Comparison of ENCODE assay signal across 20 cellular contexts in the genomic region with DNA sequence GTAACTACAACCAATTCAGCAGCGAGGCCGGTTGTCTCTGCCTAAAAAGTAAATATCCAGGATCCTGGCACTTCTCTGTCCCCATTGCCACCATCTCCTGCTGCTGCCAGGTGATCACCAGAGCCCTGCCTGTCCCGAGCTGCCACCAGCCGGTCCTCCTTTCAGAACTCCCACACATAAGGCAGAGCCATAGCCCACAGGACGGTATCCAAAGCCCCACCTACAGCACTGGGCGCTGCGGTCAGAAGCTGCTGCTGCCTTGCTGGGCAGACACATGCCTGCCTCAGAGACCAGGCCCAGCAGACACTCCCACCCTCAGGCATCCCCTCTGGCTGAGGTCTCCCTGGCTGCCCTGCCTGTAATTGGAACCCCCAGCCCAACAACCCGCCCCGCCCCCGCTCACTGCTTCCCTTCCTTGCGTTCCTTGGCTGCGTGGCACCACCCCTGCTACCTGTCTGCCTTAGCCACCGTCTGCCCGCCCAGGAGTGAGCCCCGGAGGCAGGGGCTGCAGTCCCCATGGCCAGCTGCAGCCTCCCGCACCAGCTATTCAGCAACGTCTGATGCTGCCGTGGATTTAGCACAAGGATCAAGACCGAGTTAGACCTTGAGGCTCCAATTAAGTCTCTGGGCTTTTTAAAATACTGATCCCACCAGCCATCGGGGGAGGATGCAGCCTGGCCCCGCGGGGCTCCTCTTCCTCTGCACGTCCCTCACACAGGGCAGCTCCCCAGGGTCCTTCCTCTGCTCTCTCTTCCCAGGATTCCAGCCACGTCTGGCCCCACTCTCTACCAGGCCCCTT.
DNase-seq lines count a peak whose midpoint lies in the region; ATAC-seq, FAIRE-seq and TF ChIP-seq lines count a peak whose summit lies in the region.
"Had no signal": no experiment of that assay in that cellular context is flagged by ENCODE, and none has a peak within 500 bp of the region (broad histone marks: within the 10 kb centered on the region; RNA-seq: fewer than 3 reads in every experiment).

No MANE protein-coding gene starts in this region.

- H3K4me2 ChIP-seq in PC-9 = no peak overlapping the region

- no peaks in the 10 kb centered on the region for H3K79me2 ChIP-seq in PC-9 (ENCODE audit: low read depth)

- H3F3A ChIP-seq in PC-9 (ENCODE audit: insufficient read depth, low read depth) = peaks cover 19% of the 10 kb centered on the region

- H3K27me3 Mint-ChIP-seq in brain = no peaks in the 10 kb centered on the region
- no peaks in the 10 kb centered on the region for H3K27me3 Mint-ChIP-seq in activated T-helper 17 cell treated with anti-CD3 and anti-CD28 coated beads, Interleukin-2, amount 50 U/mL, for 72 hours
- H3K27me3 Mint-ChIP-seq: activated CD8-positive, alpha-beta memory T cell treated with anti-CD3 and anti-CD28 coated beads, Interleukin-2, amount 10 ng/mL, durations not matched to agents 7 days and 5 days; IgD-negative memory B cell had no signal

- CTCF ChIA-PET in PC-9 (lab: Charles Lee) = interaction anchor here (0.7 kb wide), 1 partner anchor 34 kb away, joined by 7 read pairs; no protein-coding TSS in a partner anchor

- DNase-seq in HTR-8/SVneo (ENCODE audit: insufficient read length, low spot score) = no peak
- DNase-seq in iPS-NIHi7 (ENCODE audit: extremely low spot score) = peak; percentile 76
- peak; percentile 50 for DNase-seq in retina
- no peak for DNase-seq in PC-9
- DNase-seq: activated CD4-positive, alpha-beta T cell treated with anti-CD3 and anti-CD28 coated beads for 1 hour; activated CD8-positive, alpha-beta memory T cell treated with anti-CD3 and anti-CD28 coated beads, Interleukin-2, amount 10 ng/mL, durations not matched to agents 7 days and 5 days; activated effector memory CD4-positive, alpha-beta T cell treated with Interleukin-2 at 50 U/mL for 16 hours; amygdala; midbrain; NCI-H1694 treated with DMSO at 0.1 percent for 48 hours; NCI-H446 treated with DMSO at 0.1 percent for 48 hours; nucleus accumbens; T-helper 9 cell had no signal

- H3K36me3 Mint-ChIP-seq in brain = peaks cover 27% of the 10 kb centered on the region
- peaks cover 11% of the 10 kb centered on the region for H3K36me3 Mint-ChIP-seq in activated T-helper 17 cell treated with anti-CD3 and anti-CD28 coated beads, Interleukin-2, amount 50 U/mL, for 72 hours (ENCODE audit: low read depth)
- H3K36me3 Mint-ChIP-seq: activated CD8-positive, alpha-beta memory T cell treated with anti-CD3 and anti-CD28 coated beads, Interleukin-2, amount 10 ng/mL, durations not matched to agents 7 days and 5 days had no signal

- no peaks in the 10 kb centered on the region for H3K36me3 ChIP-seq in PC-9 (ENCODE audit: low read depth)

- no peak overlapping the region for H2AFZ ChIP-seq in PC-9

- no peak overlapping the region for H3K4me3 ChIP-seq in PC-9

- H3K27me3 ChIP-seq in PC-9 (ENCODE audit: insufficient read depth, low read depth) = no peaks in the 10 kb centered on the region

- H3K4me1 Mint-ChIP-seq in brain = peaks cover 36% of the 10 kb centered on the region
- peaks cover 4% of the 10 kb centered on the region for H3K4me1 Mint-ChIP-seq in activated T-helper 17 cell treated with anti-CD3 and anti-CD28 coated beads, Interleukin-2, amount 50 U/mL, for 72 hours
- H3K4me1 Mint-ChIP-seq: activated CD8-positive, alpha-beta memory T cell treated with anti-CD3 and anti-CD28 coated beads, Interleukin-2, amount 10 ng/mL, durations not matched to agents 7 days and 5 days; IgD-negative memory B cell had no signal

- peak overlapping the region in 3 of 5 experiments; percentile 19 to 88 (median 87) for H3K27ac Mint-ChIP-seq in brain
- no peak overlapping the region for H3K27ac Mint-ChIP-seq in activated T-helper 17 cell treated with anti-CD3 and anti-CD28 coated beads, Interleukin-2, amount 50 U/mL, for 72 hours
- H3K27ac Mint-ChIP-seq: activated CD8-positive, alpha-beta memory T cell treated with anti-CD3 and anti-CD28 coated beads, Interleukin-2, amount 10 ng/mL, durations not matched to agents 7 days and 5 days had no signal

- no peaks in the 10 kb centered on the region for H3K9me3 ChIP-seq in PC-9 (ENCODE audit: insufficient read depth, low read depth)

- H4K20me1 ChIP-seq in PC-9 (ENCODE audit: insufficient read depth) = no peaks in the 10 kb centered on the region

- no peak overlapping the region for H3K4me3 Mint-ChIP-seq in brain
- H3K4me3 Mint-ChIP-seq in activated T-helper 17 cell treated with anti-CD3 and anti-CD28 coated beads, Interleukin-2, amount 50 U/mL, for 72 hours = no peak overlapping the region
- H3K4me3 Mint-ChIP-seq: activated CD8-positive, alpha-beta memory T cell treated with anti-CD3 and anti-CD28 coated beads, Interleukin-2, amount 10 ng/mL, durations not matched to agents 7 days and 5 days; IgD-negative memory B cell had no signal

- POLR2A ChIA-PET in PC-9 (lab: Charles Lee; ENCODE audit: unreplicated experiment) = no interaction called here

- peak; percentile 42 for FAIRE-seq in HTR-8/SVneo (lab: Jason Lieb, UNC)
- FAIRE-seq: colon, frontal cortex, keratinocyte had no signal

- no TSS peak for BruUV-seq in PC-9 (replicated peaks; lab: Mats Ljungman, UMichigan)

- ATAC-seq in activated T-helper 17 cell treated with anti-CD3 and anti-CD28 coated beads, Interleukin-2, amount 50 U/mL, for 72 hours (replicated peaks) = no peak
- ATAC-seq in GM19351 (IDR thresholded peaks at IDR 0.05; ENCODE audit: unreplicated experiment) = no peak
- ATAC-seq: activated CD8-positive, alpha-beta memory T cell treated with anti-CD3 and anti-CD28 coated beads, Interleukin-2, amount 10 ng/mL, durations not matched to agents 7 days and 5 days had no signal

- H3K9me2 ChIP-seq in PC-9 (ENCODE audit: insufficient read depth) = no peaks in the 10 kb centered on the region

- peaks cover 20% of the 10 kb centered on the region for H3K4me1 ChIP-seq in PC-9 (replicated peaks; ENCODE audit: insufficient read depth)

- no peak overlapping the region for H3K27ac ChIP-seq in PC-9

- H3K9me3 Mint-ChIP-seq in brain = no peaks in the 10 kb centered on the region
- H3K9me3 Mint-ChIP-seq in activated T-helper 17 cell treated with anti-CD3 and anti-CD28 coated beads, Interleukin-2, amount 50 U/mL, for 72 hours = no peaks in the 10 kb centered on the region
- H3K9me3 Mint-ChIP-seq: IgD-negative memory B cell had no signal

- intact Hi-C loops in PC-9 (cut with micrococcal nuclease; ENCODE audit: unreplicated experiment) = no loop called here

- no peak for TF ChIP-seq CTCF in brain (conservative IDR thresholded peaks at IDR 0.05)
- no peak for TF ChIP-seq CTCF in PC-9 (conservative IDR thresholded peaks at IDR 0.05)

Comparison
In these comparisons a context has a peak if more than half of its experiments do, and no peak if none do; other contexts are left out.
1. DNase-seq: peak in iPS-NIHi7 (single experiment) and retina (single experiment); none in HTR-8/SVneo (single experiment) and PC-9 (0 of 2).